Comparison of ENCODE assay signal across 8 cellular contexts in genomic region chr3:184712248-184712559, GRCh38.
DNase-seq lines count a peak whose midpoint lies in the region; ATAC-seq and TF ChIP-seq lines count a peak whose summit lies in the region.

No MANE protein-coding gene starts in this region.

- TF ChIP-seq CTCF in epithelial cell of esophagus (IDR thresholded peaks at IDR 0.05; ENCODE audit: insufficient read depth, low read depth, low read length, missing control alignments): no peak

- H3K9ac ChIP-seq in ES-I3 (ENCODE audit: low read depth, low read length): peak overlapping the region; percentile 96; the same call in 1 of the 2 replicates
- peak overlapping the region; percentile 83 for H3K9ac ChIP-seq in NT2/D1 (ENCODE audit: insufficient read length, low read depth)

- ATAC-seq in GM21723 (IDR thresholded peaks at IDR 0.05; ENCODE audit: unreplicated experiment): peak; percentile 38

- H3K4me1 ChIP-seq in ES-I3 (ENCODE audit: insufficient read depth, low read length) (peaks cover 15% of the 10 kb centered on the region; the same call in 1 of the 2 replicates), NT2/D1 (ENCODE audit: insufficient read depth, insufficient read length) (peaks cover 4% of the 10 kb centered on the region)

- H3K4me3 ChIP-seq in NT2/D1 (ENCODE audit: insufficient read length, low read depth): peak overlapping the region; percentile 75
- H3K4me3 ChIP-seq in epithelial cell of esophagus (ENCODE audit: low read length): peak overlapping the region; percentile 65

- no peaks in the 10 kb centered on the region for H3K9me3 ChIP-seq in ES-I3 (ENCODE audit: control insufficient read depth, insufficient read depth, low read length)
- H3K9me3 ChIP-seq in NT2/D1 (ENCODE audit: insufficient read depth, low read length): peaks cover 8% of the 10 kb centered on the region; the same call in 1 of the 2 replicates

- no peak for DNase-seq in NT2/D1 (ENCODE audit: low read depth, low spot score)
- no peak for DNase-seq in epithelial cell of esophagus (ENCODE audit: low read depth)
- DNase-seq in pons (ENCODE audit: low spot score): peak; percentile 71
- no peak for DNase-seq in AG20443 (ENCODE audit: low spot score)
- DNase-seq in activated CD8-positive, alpha-beta memory T cell treated with anti-CD3 and anti-CD28 coated beads, Interleukin-2, amount 50 U/mL, for 48 hours: no peak
- DNase-seq in cortex of kidney (lab: John Stamatoyannopoulos, UW): no peak

- no peaks in the 10 kb centered on the region for H3K27me3 ChIP-seq in NT2/D1 (ENCODE audit: insufficient read depth, insufficient read length)

- H3K36me3 ChIP-seq in ES-I3 (ENCODE audit: insufficient read depth, low read length) (no peaks in the 10 kb centered on the region), NT2/D1 (ENCODE audit: insufficient read depth, insufficient read length, low read length) (peaks cover 31% of the 10 kb centered on the region)
